26 cellular contexts compared by ENCODE assay signal in genomic region chr6:13648850-13649249, GRCh38.
"Had no signal": no experiment of that assay in that cellular context is flagged by ENCODE, and none has a peak within 500 bp of the region (broad histone marks: within the 10 kb centered on the region; RNA-seq: fewer than 3 reads in every experiment).

No MANE protein-coding gene starts in this region.

- H3K9me3 Mint-ChIP-seq: activated T-cell treated with anti-CD3 and anti-CD28 coated beads, Interleukin-2, amount 50 U/mL, for 24 hours; effector memory CD8-positive, alpha-beta T cell; natural killer cell had no signal

- H3K9me3 ChIP-seq: colonic mucosa, esophagus muscularis mucosa, gastrocnemius medialis, prostate gland, right atrium auricular region, spleen, testis, vagina had no signal

- H3K27ac ChIP-seq: colonic mucosa, dorsolateral prefrontal cortex, esophagus muscularis mucosa, gastrocnemius medialis, prostate gland, right atrium auricular region, testis, vagina, VCaP had no signal

- H3K4me3 ChIP-seq: colonic mucosa, dorsolateral prefrontal cortex, esophagus muscularis mucosa, gastrocnemius medialis, prostate gland, right atrium auricular region, spleen, testis, vagina had no signal

- H3K27me3 ChIP-seq: colonic mucosa, dorsolateral prefrontal cortex, esophagus muscularis mucosa, gastrocnemius medialis, right atrium auricular region, spleen, testis, vagina had no signal

- H3K36me3 Mint-ChIP-seq: natural killer cell had no signal

- DNase-seq: activated CD4-positive, alpha-beta T cell treated with anti-CD3 and anti-CD28 coated beads for 1 hour; activated CD4-positive, alpha-beta T cell treated with anti-CD3 and anti-CD28 coated beads, Interleukin-2, amount 50 U/mL, for 1 hour; activated CD8-positive, alpha-beta T cell treated with anti-CD3 and anti-CD28 coated beads, Interleukin-2, amount 10 ng/mL, durations not matched to agents 7 days and 5 days; activated naive CD4-positive, alpha-beta T cell treated with Interleukin-2 at 50 U/mL for 16 hours; activated T-cell treated with anti-CD3 and anti-CD28 coated beads, Interleukin-2, amount 50 U/mL, for 24 hours; amygdala; colonic mucosa; dorsolateral prefrontal cortex; effector memory CD8-positive, alpha-beta T cell; gastrocnemius medialis; head of caudate nucleus; hypothalamus; left ventricle myocardium superior; midbrain; natural killer cell; spleen; stimulated activated CD4-positive, alpha-beta T cell treated with anti-CD3 and anti-CD28 coated beads, Interleukin-4, amount 100 ng/mL, for 1 hour; stimulated activated naive CD4-positive, alpha-beta T cell; testis had no signal

- H3K4me1 ChIP-seq: colonic mucosa, esophagus muscularis mucosa, gastrocnemius medialis, prostate gland, right atrium auricular region, testis, vagina had no signal

- H3K27ac Mint-ChIP-seq: natural killer cell had no signal

- ATAC-seq: activated CD8-positive, alpha-beta T cell treated with anti-CD3 and anti-CD28 coated beads, Interleukin-2, amount 10 ng/mL, durations not matched to agents 7 days and 5 days; effector memory CD8-positive, alpha-beta T cell; gastrocnemius medialis; left ventricle myocardium superior; natural killer cell had no signal

- H3K27me3 Mint-ChIP-seq: activated T-cell treated with anti-CD3 and anti-CD28 coated beads, Interleukin-2, amount 50 U/mL, for 24 hours; effector memory CD8-positive, alpha-beta T cell had no signal

- FAIRE-seq: bronchial epithelial cell, endothelial cell of umbilical vein had no signal

- H3K36me3 ChIP-seq: colonic mucosa, prostate gland, right atrium auricular region had no signal

- H3K4me3 Mint-ChIP-seq: activated CD8-positive, alpha-beta T cell treated with anti-CD3 and anti-CD28 coated beads, Interleukin-2, amount 10 ng/mL, durations not matched to agents 7 days and 5 days; activated T-cell treated with anti-CD3 and anti-CD28 coated beads, Interleukin-2, amount 50 U/mL, for 24 hours; natural killer cell had no signal
